8 cellular contexts compared by ENCODE assay signal in genomic region chr7:1043552-1044188, GRCh38. TPM values are rescaled to one million over a fixed set of nuclear protein-coding genes. Genes with fewer than 3 reads are reported as not detected.
A peak's percentile ranks its signal among the peaks of the same experiment; 100 is the strongest.
DNase-seq lines count a peak whose midpoint lies in the region; ATAC-seq and TF ChIP-seq lines count a peak whose summit lies in the region.

No MANE protein-coding gene starts in this region.

- ATAC-seq in activated CD8-positive, alpha-beta T cell treated with anti-CD3 and anti-CD28 coated beads for 36 hours, result no peak
- no peak for ATAC-seq in HG03139 (IDR thresholded peaks at IDR 0.05; ENCODE audit: unreplicated experiment)

- H2AFZ ChIP-seq in H9 (ENCODE audit: low read length) (no peak overlapping the region), hepatocyte (peak overlapping the region; percentile 65)

- no peak overlapping the region for H4K5ac ChIP-seq in H9 (ENCODE audit: insufficient read length, low read depth, low read length)

- peak overlapping the region; percentile 49 to 70 for H3K4me3 Mint-ChIP-seq in H9
- H3K4me3 Mint-ChIP-seq in activated CD8-positive, alpha-beta T cell treated with anti-CD3 and anti-CD28 coated beads for 36 hours, result peak overlapping the region; percentile 66

- no peak overlapping the region for H4K91ac ChIP-seq in H9 (ENCODE audit: insufficient read length, low read depth, low read length)

- POLR2A ChIA-PET in activated CD8-positive, alpha-beta T cell treated with anti-CD3 and anti-CD28 coated beads for 36 hours (lab: Charles Lee), result interaction anchor here (0.8 to 2.0 kb wide), 4 partner anchors 9 to 95 kb away, joined by 3 to 7 read pairs (median 3); a partner anchor contains a TSS

- H3K4me2 ChIP-seq in H9 (ENCODE audit: insufficient read depth, insufficient read length, low read length) (peak overlapping the region; percentile 15), hepatocyte (peak overlapping the region; percentile 77)

- H3K9me3 ChIP-seq in H9 (ENCODE audit: control insufficient read depth, low read depth, low read length), result no peaks in the 10 kb centered on the region
- no peaks in the 10 kb centered on the region for H3K9me3 ChIP-seq in hepatocyte (ENCODE audit: low read depth)
- H3K9me3 ChIP-seq in skeletal muscle tissue (ENCODE audit: control insufficient read depth in 3 of 3, low read length in 3 of 3), result no peaks in the 10 kb centered on the region

- H3T11ph ChIP-seq in H9 (ENCODE audit: low read length), result no peak overlapping the region

- peaks cover 36 to 59% of the 10 kb centered on the region in 2 experiments for H3K4me1 Mint-ChIP-seq in H9
- H3K4me1 Mint-ChIP-seq in activated CD8-positive, alpha-beta T cell treated with anti-CD3 and anti-CD28 coated beads for 36 hours (ENCODE audit: low read depth), result peaks cover 51% of the 10 kb centered on the region

- H2AK5ac ChIP-seq in H9 (ENCODE audit: insufficient read length, low read length), result no peak overlapping the region

- H3K9me2 ChIP-seq in hepatocyte (replicated peaks; ENCODE audit: insufficient read depth), result no peaks in the 10 kb centered on the region

- no peak overlapping the region for H2BK5ac ChIP-seq in H9 (ENCODE audit: insufficient read length, low read length)

- H3K56ac ChIP-seq in H9 (ENCODE audit: insufficient read length, low read depth, low read length), result no peak overlapping the region

- H3K27me3 ChIP-seq in H9 (ENCODE audit: insufficient read depth, low read length) (no peaks in the 10 kb centered on the region), hepatocyte (no peaks in the 10 kb centered on the region), skeletal muscle tissue (ENCODE audit: control insufficient read depth in 3 of 3, insufficient read depth in 3 of 3, low read length in 3 of 3) (no peaks in the 10 kb centered on the region)

- no peak overlapping the region for H3K14ac ChIP-seq in H9 (ENCODE audit: insufficient read depth, low read length)

- no peak overlapping the region for H3K18ac ChIP-seq in H9 (ENCODE audit: insufficient read length, low read depth, low read length)

- H3K27me3 Mint-ChIP-seq in H9 (ENCODE audit: low read depth), result no peaks in the 10 kb centered on the region; the same call in 1 of the 2 replicates
- H3K27me3 Mint-ChIP-seq in activated CD8-positive, alpha-beta T cell treated with anti-CD3 and anti-CD28 coated beads for 36 hours, result no peaks in the 10 kb centered on the region

- H2BK12ac ChIP-seq in H9 (ENCODE audit: insufficient read length, low read depth, low read length), result no peak overlapping the region

- H4K8ac ChIP-seq in H9 (replicated peaks; ENCODE audit: insufficient read length, low read depth, low read length), result no peak overlapping the region

- CTCF ChIA-PET in activated CD8-positive, alpha-beta T cell treated with anti-CD3 and anti-CD28 coated beads for 36 hours (lab: Charles Lee), result interaction anchor here (1.0 to 3.2 kb wide), 10 partner anchors 9 to 132 kb away, joined by 3 to 28 read pairs (median 5); no protein-coding TSS in a partner anchor

- H3K9ac ChIP-seq in H9 (ENCODE audit: extremely low read depth, insufficient read length, low read length) (peak overlapping the region; percentile 17), skeletal muscle tissue (ENCODE audit: low read depth in 1 of 3, low read length in 3 of 3) (peak overlapping the region; percentile 52 to 88 (median 64))

- no peaks in the 10 kb centered on the region for H3K79me2 ChIP-seq in H9 (ENCODE audit: insufficient read depth, low read length)
- H3K79me2 ChIP-seq in hepatocyte, result peaks cover 8% of the 10 kb centered on the region

- H3K9me3 Mint-ChIP-seq in H9, result no peaks in the 10 kb centered on the region; a peak in 1 of 5 replicates
- no peaks in the 10 kb centered on the region for H3K9me3 Mint-ChIP-seq in activated CD8-positive, alpha-beta T cell treated with anti-CD3 and anti-CD28 coated beads for 36 hours

- H3K27ac Mint-ChIP-seq in H9, result peak overlapping the region; percentile 79 to 94 (median 89)
- H3K27ac Mint-ChIP-seq in activated CD8-positive, alpha-beta T cell treated with anti-CD3 and anti-CD28 coated beads for 36 hours, result peak overlapping the region; percentile 75

- TF ChIP-seq CTCF in H9 (conservative IDR thresholded peaks at IDR 0.05) (no peak), hepatocyte (IDR thresholded peaks at IDR 0.05; ENCODE audit: poor library complexity) (no peak)
- TF ChIP-seq CTCF in activated CD8-positive, alpha-beta T cell treated with anti-CD3 and anti-CD28 coated beads for 36 hours (IDR thresholded peaks at IDR 0.05), result no peak

- H2BK15ac ChIP-seq in H9 (ENCODE audit: low read depth, low read length), result no peak overlapping the region

- no peak overlapping the region for H3K23ac ChIP-seq in H9 (ENCODE audit: insufficient read length, low read depth, low read length)

- H3K79me1 ChIP-seq in H9 (ENCODE audit: insufficient read depth, low read depth, low read length, poor library complexity, severe bottlenecking), result no peaks in the 10 kb centered on the region

- H3K27ac ChIP-seq in H9 (ENCODE audit: insufficient read length, low read depth, low read length) (peak overlapping the region; percentile 6), hepatocyte (peak overlapping the region; percentile 88), skeletal muscle tissue (ENCODE audit: low read depth, low read length) (peak overlapping the region; percentile 89)

- no peaks in the 10 kb centered on the region for H3K36me3 Mint-ChIP-seq in H9 (ENCODE audit: insufficient read depth in 1 of 3, low read depth in 3 of 3)
- H3K36me3 Mint-ChIP-seq in activated CD8-positive, alpha-beta T cell treated with anti-CD3 and anti-CD28 coated beads for 36 hours (ENCODE audit: low read depth), result no peaks in the 10 kb centered on the region

- no peak overlapping the region for H3K4ac ChIP-seq in H9 (ENCODE audit: low read depth, low read length)

- no peak overlapping the region for H2BK120ac ChIP-seq in H9 (ENCODE audit: low read depth, low read length, poor library complexity, severe bottlenecking)

- peaks cover 4% of the 10 kb centered on the region; the same call in 1 of the 2 replicates for H3K4me1 ChIP-seq in H9 (ENCODE audit: insufficient read depth, low read length)
- peaks cover 49% of the 10 kb centered on the region for H3K4me1 ChIP-seq in hepatocyte (ENCODE audit: insufficient read depth)
- peaks cover 46 to 71% (median 52%) of the 10 kb centered on the region in 3 donors for H3K4me1 ChIP-seq in skeletal muscle tissue (ENCODE audit: control insufficient read depth in 3 of 3, insufficient read depth in 3 of 3, low read length in 3 of 3)

- intact Hi-C loops in activated CD8-positive, alpha-beta T cell treated with anti-CD3 and anti-CD28 coated beads for 36 hours (cut with micrococcal nuclease), result loop anchor here (10.0 kb wide), 1 partner anchor 49 kb away; no protein-coding TSS in a partner anchor

- H4K20me1 ChIP-seq in H9 (ENCODE audit: control insufficient read depth, insufficient read depth, insufficient read length) (no peaks in the 10 kb centered on the region), hepatocyte (ENCODE audit: insufficient read depth, poor library complexity, severe bottlenecking) (no peaks in the 10 kb centered on the region)

- DNase-seq in H9 (no peak), hepatocyte (ENCODE audit: low spot score) (no peak), COLO829 (ENCODE audit: low spot score) (no peak)
- DNase-seq in activated CD8-positive, alpha-beta T cell treated with anti-CD3 and anti-CD28 coated beads for 36 hours, result no peak
- DNase-seq in stimulated activated CD4-positive, alpha-beta T cell treated with anti-CD3 and anti-CD28 coated beads, Interleukin-4, amount 100 ng/mL, for 1 hour, result no peak
- no peak for DNase-seq in effector CD8-positive, alpha-beta T cell (lab: John Stamatoyannopoulos, UW)

- no peak overlapping the region for H2BK20ac ChIP-seq in H9 (ENCODE audit: low read depth, low read length, poor library complexity, severe bottlenecking)

- no peaks in the 10 kb centered on the region for H3K36me3 ChIP-seq in hepatocyte (replicated peaks; ENCODE audit: insufficient read depth, low read depth)
- no peaks in the 10 kb centered on the region for H3K36me3 ChIP-seq in skeletal muscle tissue (ENCODE audit: control insufficient read depth in 3 of 3, insufficient read depth in 3 of 3, low read length in 3 of 3)

- H3K23me2 ChIP-seq in H9 (ENCODE audit: insufficient read length, low read depth, low read length, poor library complexity, severe bottlenecking), result peaks cover 5% of the 10 kb centered on the region

- peak overlapping the region; percentile 46 for H3K4me3 ChIP-seq in hepatocyte
- H3K4me3 ChIP-seq in skeletal muscle tissue (ENCODE audit: low read length in 3 of 3), result peak overlapping the region; percentile 44 to 66 (median 54)

- no CpG with 5 or more reads among the region's 18 CpGs for WGBS in H9 (ENCODE audit: extremely low coverage, insufficient read length, low lambda C conversion rate)
- 56% methylated on average over 18 of the region's 18 CpGs for WGBS in hepatocyte (ENCODE audit: low lambda C conversion rate, missing lambda C conversion rate)

RNA-seq across cellular contexts. Expression of gene GPR146, which starts 0.7 kb away (rescaled TPM):
- total RNA-seq in H9 (2021) (1.4 and 1.6 TPM in 2 replicates), hepatocyte (5.2 and 6.5 TPM in 2 replicates), skeletal muscle tissue (5.2 TPM)
- 1 to 10 TPM; 5.6 to 8.5 TPM for total RNA-seq in activated CD8-positive, alpha-beta T cell treated with anti-CD3 and anti-CD28 coated beads for 36 hours
- polyA plus RNA-seq in hepatocyte, result 2.1 and 2.6 TPM in 2 replicates

RNA-seq across cellular contexts. Expression of gene GPER1, which starts 44.2 kb away (rescaled TPM):
- total RNA-seq in H9 (2021) (0.22 TPM in 1 of 2 replicates, not detected in the other), hepatocyte (3.6 and 4.5 TPM in 2 replicates), skeletal muscle tissue (5.2 TPM)
- under 1 TPM; 0.16 to 0.18 TPM for total RNA-seq in activated CD8-positive, alpha-beta T cell treated with anti-CD3 and anti-CD28 coated beads for 36 hours
- polyA plus RNA-seq in hepatocyte, result 9.1 and 11.1 TPM in 2 replicates

Comparison
In these comparisons a context has a peak if more than half of its experiments do, and no peak if none do; other contexts are left out.
1. H3K27ac ChIP-seq: peak in every context shown above with its lines; median percentile 89 in skeletal muscle tissue; 88 in hepatocyte; 6 in H9.